Comparison of ENCODE assay signal across 1 cellular context in genomic region chr9:128911529-128912035, GRCh38.
A peak's percentile ranks its signal among the peaks of the same experiment; 100 is the strongest.
TF ChIP-seq lines count a peak whose summit lies in the region.

No MANE protein-coding gene starts in this region.

TF ChIP-seq in HepG2, 621 proteins besides CTCF, POLR2A, EP300 and RAD21 (continued from another document and continues in another):
- TF ChIP-seq HNF1A (IDR thresholded peaks at IDR 0.05; ENCODE audit: low read depth) (no peak), HNF1A (CRISPR knock-in tag; IDR thresholded peaks at IDR 0.05; ENCODE audit: borderline replicate concordance) (no peak), MED8 (CRISPR knock-in tag; IDR thresholded peaks at IDR 0.05; ENCODE audit: insufficient replicate concordance) (no peak), IKZF4 (CRISPR knock-in tag; IDR thresholded peaks at IDR 0.05; ENCODE audit: borderline replicate concordance, low read depth, not compliant biosample characterization) (no peak), HMGXB3 (CRISPR knock-in tag; IDR thresholded peaks at IDR 0.05; ENCODE audit: borderline replicate concordance) (0 out of 2 replicates have a peak, but pooled peaks have one; percentile 23), POLR2AphosphoS2 (IDR thresholded peaks at IDR 0.05; ENCODE audit: low read depth, low read length) (no peak), MYNN (CRISPR knock-in tag; IDR thresholded peaks at IDR 0.05; ENCODE audit: low read depth) (no peak), SOX5 (CRISPR knock-in tag; IDR thresholded peaks at IDR 0.05; ENCODE audit: borderline replicate concordance) (peak; percentile 58; the same call in 1 of the 2 replicates), HDAC1 (CRISPR knock-in tag; IDR thresholded peaks at IDR 0.05) (peak; percentile 40; the same call in 1 of the 2 replicates), SRF (IDR thresholded peaks at IDR 0.05; ENCODE audit: low read depth, low read length) (no peak), TFDP1 (CRISPR knock-in tag; IDR thresholded peaks at IDR 0.05; ENCODE audit: borderline replicate concordance) (peak; percentile 26; the same call in 1 of the 2 replicates), HNF4A (CRISPR knock-in tag; IDR thresholded peaks at IDR 0.05) (no peak), NFATC3 (CRISPR knock-in tag; IDR thresholded peaks at IDR 0.05) (no peak), GATA4 (IDR thresholded peaks at IDR 0.05; ENCODE audit: borderline replicate concordance, low read depth) (no peak), HHEX (CRISPR knock-in tag; IDR thresholded peaks at IDR 0.05) (no peak), TRAFD1 (CRISPR knock-in tag; IDR thresholded peaks at IDR 0.05; ENCODE audit: borderline replicate concordance) (no peak), MIER3 (CRISPR knock-in tag; IDR thresholded peaks at IDR 0.05; ENCODE audit: borderline replicate concordance) (no peak), RXRA (CRISPR knock-in tag; IDR thresholded peaks at IDR 0.05) (no peak)
- TF ChIP-seq, protein P1, sequence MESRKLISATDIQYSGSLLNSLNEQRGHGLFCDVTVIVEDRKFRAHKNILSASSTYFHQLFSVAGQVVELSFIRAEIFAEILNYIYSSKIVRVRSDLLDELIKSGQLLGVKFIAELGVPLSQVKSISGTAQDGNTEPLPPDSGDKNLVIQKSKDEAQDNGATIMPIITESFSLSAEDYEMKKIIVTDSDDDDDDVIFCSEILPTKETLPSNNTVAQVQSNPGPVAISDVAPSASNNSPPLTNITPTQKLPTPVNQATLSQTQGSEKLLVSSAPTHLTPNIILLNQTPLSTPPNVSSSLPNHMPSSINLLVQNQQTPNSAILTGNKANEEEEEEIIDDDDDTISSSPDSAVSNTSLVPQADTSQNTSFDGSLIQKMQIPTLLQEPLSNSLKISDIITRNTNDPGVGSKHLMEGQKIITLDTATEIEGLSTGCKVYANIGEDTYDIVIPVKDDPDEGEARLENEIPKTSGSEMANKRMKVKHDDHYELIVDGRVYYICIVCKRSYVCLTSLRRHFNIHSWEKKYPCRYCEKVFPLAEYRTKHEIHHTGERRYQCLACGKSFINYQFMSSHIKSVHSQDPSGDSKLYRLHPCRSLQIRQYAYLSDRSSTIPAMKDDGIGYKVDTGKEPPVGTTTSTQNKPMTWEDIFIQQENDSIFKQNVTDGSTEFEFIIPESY (CRISPR knock-in tag; IDR thresholded peaks at IDR 0.05), result peak; percentile 99
- TF ChIP-seq, protein P2, sequence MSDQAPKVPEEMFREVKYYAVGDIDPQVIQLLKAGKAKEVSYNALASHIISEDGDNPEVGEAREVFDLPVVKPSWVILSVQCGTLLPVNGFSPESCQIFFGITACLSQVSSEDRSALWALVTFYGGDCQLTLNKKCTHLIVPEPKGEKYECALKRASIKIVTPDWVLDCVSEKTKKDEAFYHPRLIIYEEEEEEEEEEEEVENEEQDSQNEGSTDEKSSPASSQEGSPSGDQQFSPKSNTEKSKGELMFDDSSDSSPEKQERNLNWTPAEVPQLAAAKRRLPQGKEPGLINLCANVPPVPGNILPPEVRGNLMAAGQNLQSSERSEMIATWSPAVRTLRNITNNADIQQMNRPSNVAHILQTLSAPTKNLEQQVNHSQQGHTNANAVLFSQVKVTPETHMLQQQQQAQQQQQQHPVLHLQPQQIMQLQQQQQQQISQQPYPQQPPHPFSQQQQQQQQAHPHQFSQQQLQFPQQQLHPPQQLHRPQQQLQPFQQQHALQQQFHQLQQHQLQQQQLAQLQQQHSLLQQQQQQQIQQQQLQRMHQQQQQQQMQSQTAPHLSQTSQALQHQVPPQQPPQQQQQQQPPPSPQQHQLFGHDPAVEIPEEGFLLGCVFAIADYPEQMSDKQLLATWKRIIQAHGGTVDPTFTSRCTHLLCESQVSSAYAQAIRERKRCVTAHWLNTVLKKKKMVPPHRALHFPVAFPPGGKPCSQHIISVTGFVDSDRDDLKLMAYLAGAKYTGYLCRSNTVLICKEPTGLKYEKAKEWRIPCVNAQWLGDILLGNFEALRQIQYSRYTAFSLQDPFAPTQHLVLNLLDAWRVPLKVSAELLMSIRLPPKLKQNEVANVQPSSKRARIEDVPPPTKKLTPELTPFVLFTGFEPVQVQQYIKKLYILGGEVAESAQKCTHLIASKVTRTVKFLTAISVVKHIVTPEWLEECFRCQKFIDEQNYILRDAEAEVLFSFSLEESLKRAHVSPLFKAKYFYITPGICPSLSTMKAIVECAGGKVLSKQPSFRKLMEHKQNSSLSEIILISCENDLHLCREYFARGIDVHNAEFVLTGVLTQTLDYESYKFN (CRISPR knock-in tag; conservative IDR thresholded peaks at IDR 0.05), result peak; percentile 42; the same call in 1 of the 2 replicates
- TF ChIP-seq, protein P3, sequence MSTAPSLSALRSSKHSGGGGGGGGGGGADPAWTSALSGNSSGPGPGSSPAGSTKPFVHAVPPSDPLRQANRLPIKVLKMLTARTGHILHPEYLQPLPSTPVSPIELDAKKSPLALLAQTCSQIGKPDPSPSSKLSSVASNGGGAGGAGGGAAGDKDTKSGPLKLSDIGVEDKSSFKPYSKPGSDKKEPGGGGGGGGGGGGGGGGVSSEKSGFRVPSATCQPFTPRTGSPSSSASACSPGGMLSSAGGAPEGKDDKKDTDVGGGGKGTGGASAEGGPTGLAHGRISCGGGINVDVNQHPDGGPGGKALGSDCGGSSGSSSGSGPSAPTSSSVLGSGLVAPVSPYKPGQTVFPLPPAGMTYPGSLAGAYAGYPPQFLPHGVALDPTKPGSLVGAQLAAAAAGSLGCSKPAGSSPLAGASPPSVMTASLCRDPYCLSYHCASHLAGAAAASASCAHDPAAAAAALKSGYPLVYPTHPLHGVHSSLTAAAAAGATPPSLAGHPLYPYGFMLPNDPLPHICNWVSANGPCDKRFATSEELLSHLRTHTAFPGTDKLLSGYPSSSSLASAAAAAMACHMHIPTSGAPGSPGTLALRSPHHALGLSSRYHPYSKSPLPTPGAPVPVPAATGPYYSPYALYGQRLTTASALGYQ (CRISPR knock-in tag; IDR thresholded peaks at IDR 0.05), result peak; percentile 27; the same call in 1 of the 2 replicates
- TF ChIP-seq, protein P4, sequence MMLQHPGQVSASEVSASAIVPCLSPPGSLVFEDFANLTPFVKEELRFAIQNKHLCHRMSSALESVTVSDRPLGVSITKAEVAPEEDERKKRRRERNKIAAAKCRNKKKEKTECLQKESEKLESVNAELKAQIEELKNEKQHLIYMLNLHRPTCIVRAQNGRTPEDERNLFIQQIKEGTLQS (CRISPR knock-in tag; IDR thresholded peaks at IDR 0.05), result peak; percentile 85
- TF ChIP-seq, protein P5, sequence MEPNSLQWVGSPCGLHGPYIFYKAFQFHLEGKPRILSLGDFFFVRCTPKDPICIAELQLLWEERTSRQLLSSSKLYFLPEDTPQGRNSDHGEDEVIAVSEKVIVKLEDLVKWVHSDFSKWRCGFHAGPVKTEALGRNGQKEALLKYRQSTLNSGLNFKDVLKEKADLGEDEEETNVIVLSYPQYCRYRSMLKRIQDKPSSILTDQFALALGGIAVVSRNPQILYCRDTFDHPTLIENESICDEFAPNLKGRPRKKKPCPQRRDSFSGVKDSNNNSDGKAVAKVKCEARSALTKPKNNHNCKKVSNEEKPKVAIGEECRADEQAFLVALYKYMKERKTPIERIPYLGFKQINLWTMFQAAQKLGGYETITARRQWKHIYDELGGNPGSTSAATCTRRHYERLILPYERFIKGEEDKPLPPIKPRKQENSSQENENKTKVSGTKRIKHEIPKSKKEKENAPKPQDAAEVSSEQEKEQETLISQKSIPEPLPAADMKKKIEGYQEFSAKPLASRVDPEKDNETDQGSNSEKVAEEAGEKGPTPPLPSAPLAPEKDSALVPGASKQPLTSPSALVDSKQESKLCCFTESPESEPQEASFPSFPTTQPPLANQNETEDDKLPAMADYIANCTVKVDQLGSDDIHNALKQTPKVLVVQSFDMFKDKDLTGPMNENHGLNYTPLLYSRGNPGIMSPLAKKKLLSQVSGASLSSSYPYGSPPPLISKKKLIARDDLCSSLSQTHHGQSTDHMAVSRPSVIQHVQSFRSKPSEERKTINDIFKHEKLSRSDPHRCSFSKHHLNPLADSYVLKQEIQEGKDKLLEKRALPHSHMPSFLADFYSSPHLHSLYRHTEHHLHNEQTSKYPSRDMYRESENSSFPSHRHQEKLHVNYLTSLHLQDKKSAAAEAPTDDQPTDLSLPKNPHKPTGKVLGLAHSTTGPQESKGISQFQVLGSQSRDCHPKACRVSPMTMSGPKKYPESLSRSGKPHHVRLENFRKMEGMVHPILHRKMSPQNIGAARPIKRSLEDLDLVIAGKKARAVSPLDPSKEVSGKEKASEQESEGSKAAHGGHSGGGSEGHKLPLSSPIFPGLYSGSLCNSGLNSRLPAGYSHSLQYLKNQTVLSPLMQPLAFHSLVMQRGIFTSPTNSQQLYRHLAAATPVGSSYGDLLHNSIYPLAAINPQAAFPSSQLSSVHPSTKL (CRISPR knock-in tag; IDR thresholded peaks at IDR 0.05), result peak; percentile 47; the same call in 1 of the 2 replicates
- TF ChIP-seq, protein P6, sequence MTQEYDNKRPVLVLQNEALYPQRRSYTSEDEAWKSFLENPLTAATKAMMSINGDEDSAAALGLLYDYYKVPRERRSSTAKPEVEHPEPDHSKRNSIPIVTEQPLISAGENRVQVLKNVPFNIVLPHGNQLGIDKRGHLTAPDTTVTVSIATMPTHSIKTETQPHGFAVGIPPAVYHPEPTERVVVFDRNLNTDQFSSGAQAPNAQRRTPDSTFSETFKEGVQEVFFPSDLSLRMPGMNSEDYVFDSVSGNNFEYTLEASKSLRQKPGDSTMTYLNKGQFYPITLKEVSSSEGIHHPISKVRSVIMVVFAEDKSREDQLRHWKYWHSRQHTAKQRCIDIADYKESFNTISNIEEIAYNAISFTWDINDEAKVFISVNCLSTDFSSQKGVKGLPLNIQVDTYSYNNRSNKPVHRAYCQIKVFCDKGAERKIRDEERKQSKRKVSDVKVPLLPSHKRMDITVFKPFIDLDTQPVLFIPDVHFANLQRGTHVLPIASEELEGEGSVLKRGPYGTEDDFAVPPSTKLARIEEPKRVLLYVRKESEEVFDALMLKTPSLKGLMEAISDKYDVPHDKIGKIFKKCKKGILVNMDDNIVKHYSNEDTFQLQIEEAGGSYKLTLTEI (CRISPR knock-in tag; conservative IDR thresholded peaks at IDR 0.05), result no peak
